12 cellular contexts compared by ENCODE assay signal in genomic region chr19:6059996-6060599, GRCh38. TPM values are rescaled to one million over a fixed set of nuclear protein-coding genes. Genes with fewer than 3 reads are reported as not detected.
DNase-seq lines count a peak whose midpoint lies in the region; ATAC-seq and TF ChIP-seq lines count a peak whose summit lies in the region.
"Had no signal": no experiment of that assay in that cellular context is flagged by ENCODE, and none has a peak within 500 bp of the region (broad histone marks: within the 10 kb centered on the region; RNA-seq: fewer than 3 reads in every experiment).

No MANE protein-coding gene starts in this region.

- H3K4me3 ChIP-seq in esophagus muscularis mucosa (peak overlapping the region; percentile 27 to 51 (median 32)), subcutaneous abdominal adipose tissue (ENCODE audit: low read depth in 1 of 5, low read length in 5 of 5) (peak overlapping the region in 1 of 5 donors; percentile 36)

- POLR2A ChIA-PET in activated CD4-positive, alpha-beta T cell treated with anti-CD3 and anti-CD28 coated beads for 36 hours (lab: Charles Lee) = no interaction called here

- H3K27ac Mint-ChIP-seq in activated CD4-positive, alpha-beta T cell treated with anti-CD3 and anti-CD28 coated beads for 36 hours = peak overlapping the region; percentile 56
- H3K27ac Mint-ChIP-seq in activated CD8-positive, alpha-beta memory T cell treated with anti-CD3 and anti-CD28 coated beads, Interleukin-2, amount 10 ng/mL, durations not matched to agents 7 days and 5 days = no peak overlapping the region
- H3K27ac Mint-ChIP-seq: stimulated activated naive B cell treated with anti-CD40 and anti-IgM and Interleukin-4, amounts not matched to agents 10 μg/mL and 1 μg/mL and 100 μg/mL, for 72 hours had no signal

- TF ChIP-seq CTCF in esophagus muscularis mucosa (IDR thresholded peaks at IDR 0.05) (no peak), omental fat pad (IDR thresholded peaks at IDR 0.05) (no peak)

- TF ChIP-seq POLR2A in esophagus muscularis mucosa (IDR thresholded peaks at IDR 0.05; ENCODE audit: low read depth) = no peak

- H3K4me3 Mint-ChIP-seq in activated CD4-positive, alpha-beta T cell treated with anti-CD3 and anti-CD28 coated beads for 36 hours = no peak overlapping the region
- H3K4me3 Mint-ChIP-seq in activated CD8-positive, alpha-beta memory T cell treated with anti-CD3 and anti-CD28 coated beads, Interleukin-2, amount 10 ng/mL, durations not matched to agents 7 days and 5 days = no peak overlapping the region
- H3K4me3 Mint-ChIP-seq: stimulated activated naive B cell treated with anti-CD40 and anti-IgM and Interleukin-4, amounts not matched to agents 10 μg/mL and 1 μg/mL and 100 μg/mL, for 72 hours had no signal

- CTCF ChIA-PET in activated CD4-positive, alpha-beta T cell treated with anti-CD3 and anti-CD28 coated beads for 36 hours (lab: Charles Lee) = interaction anchor here (0.8 to 1.9 kb wide), 3 partner anchors 10 to 67 kb away, joined by 3 to 4 read pairs (median 3); no protein-coding TSS in a partner anchor
- CTCF ChIA-PET in activated CD8-positive, alpha-beta memory T cell treated with anti-CD3 and anti-CD28 coated beads, Interleukin-2, amount 10 ng/mL, durations not matched to agents 7 days and 5 days (lab: Charles Lee) = no interaction called here

- no peak for DNase-seq in activated CD4-positive, alpha-beta T cell treated with anti-CD3 and anti-CD28 coated beads for 36 hours
- DNase-seq in activated CD4-positive, alpha-beta T cell treated with anti-CD3 and anti-CD28 coated beads, Interleukin-2, amount 50 U/mL, for 48 hours = no peak
- DNase-seq in activated CD8-positive, alpha-beta memory T cell treated with anti-CD3 and anti-CD28 coated beads, Interleukin-2, amount 10 ng/mL, durations not matched to agents 7 days and 5 days = peak; percentile 34
- DNase-seq in esophagus muscularis mucosa (ENCODE audit: extremely low spot score) (no peak), NCI-H187 (lab: John Stamatoyannopoulos, UW) (no peak), NCI-H2081 treated with DMSO at 0.1 percent for 48 hours (lab: John Stamatoyannopoulos, UW) (no peak), omental fat pad (ENCODE audit: low spot score) (no peak)
- DNase-seq: midbrain; stimulated activated naive B cell treated with anti-CD40 and anti-IgM and Interleukin-4, amounts not matched to agents 10 μg/mL and 1 μg/mL and 100 μg/mL, for 72 hours; SW 1271 had no signal

- H3K27ac ChIP-seq in esophagus muscularis mucosa (replicated peaks in 1 of 4) = peak overlapping the region; percentile 92 to 94 (median 94)
- peak overlapping the region; percentile 77 for H3K27ac ChIP-seq in subcutaneous abdominal adipose tissue (ENCODE audit: low read depth, low read length)

- H3K36me3 Mint-ChIP-seq in activated CD4-positive, alpha-beta T cell treated with anti-CD3 and anti-CD28 coated beads for 36 hours (ENCODE audit: low read depth) = no peaks in the 10 kb centered on the region
- H3K36me3 Mint-ChIP-seq in activated CD8-positive, alpha-beta memory T cell treated with anti-CD3 and anti-CD28 coated beads, Interleukin-2, amount 10 ng/mL, durations not matched to agents 7 days and 5 days = no peaks in the 10 kb centered on the region

- H3K4me1 Mint-ChIP-seq in activated CD4-positive, alpha-beta T cell treated with anti-CD3 and anti-CD28 coated beads for 36 hours = peaks cover 45% of the 10 kb centered on the region
- H3K4me1 Mint-ChIP-seq in activated CD8-positive, alpha-beta memory T cell treated with anti-CD3 and anti-CD28 coated beads, Interleukin-2, amount 10 ng/mL, durations not matched to agents 7 days and 5 days = peaks cover 29% of the 10 kb centered on the region
- H3K4me1 Mint-ChIP-seq: central memory CD8-positive, alpha-beta T cell had no signal

- ATAC-seq in activated CD4-positive, alpha-beta T cell treated with anti-CD3 and anti-CD28 coated beads for 36 hours = no peak
- no peak for ATAC-seq in activated CD8-positive, alpha-beta memory T cell treated with anti-CD3 and anti-CD28 coated beads, Interleukin-2, amount 10 ng/mL, durations not matched to agents 7 days and 5 days
- ATAC-seq in omental fat pad (ENCODE audit: low FRiP score) = no peak
- ATAC-seq: stimulated activated naive B cell treated with anti-CD40 and anti-IgM and Interleukin-4, amounts not matched to agents 10 μg/mL and 1 μg/mL and 100 μg/mL, for 72 hours had no signal

- H3K36me3 ChIP-seq in esophagus muscularis mucosa = no peaks in the 10 kb centered on the region
- H3K36me3 ChIP-seq in subcutaneous abdominal adipose tissue (ENCODE audit: control insufficient read depth in 5 of 5, insufficient read depth in 5 of 5, low read length in 5 of 5) = peaks cover 0 to 2% (median 0%) of the 10 kb centered on the region in 5 donors

- TF ChIP-seq EP300 in esophagus muscularis mucosa (IDR thresholded peaks at IDR 0.05) = no peak

- peaks cover 5% of the 10 kb centered on the region for H3K27me3 Mint-ChIP-seq in activated CD4-positive, alpha-beta T cell treated with anti-CD3 and anti-CD28 coated beads for 36 hours
- no peaks in the 10 kb centered on the region for H3K27me3 Mint-ChIP-seq in activated CD8-positive, alpha-beta memory T cell treated with anti-CD3 and anti-CD28 coated beads, Interleukin-2, amount 10 ng/mL, durations not matched to agents 7 days and 5 days

- H3K4me1 ChIP-seq in esophagus muscularis mucosa (peaks cover 83 to 100% (median 100%) of the 10 kb centered on the region in 4 donors), subcutaneous abdominal adipose tissue (ENCODE audit: control insufficient read depth in 5 of 5, insufficient read depth in 5 of 5, low read length in 5 of 5) (peaks cover 28 to 90% (median 77%) of the 10 kb centered on the region in 5 donors)

- intact Hi-C loops in activated CD4-positive, alpha-beta T cell treated with anti-CD3 and anti-CD28 coated beads for 36 hours (cut with DNase I, micrococcal nuclease) = no loop called here
- intact Hi-C loops in esophagus muscularis mucosa (cut with DNase I) = no loop called here

- no peaks in the 10 kb centered on the region for H3K9me3 Mint-ChIP-seq in activated CD4-positive, alpha-beta T cell treated with anti-CD3 and anti-CD28 coated beads for 36 hours (ENCODE audit: low read depth)
- no peaks in the 10 kb centered on the region for H3K9me3 Mint-ChIP-seq in activated CD8-positive, alpha-beta memory T cell treated with anti-CD3 and anti-CD28 coated beads, Interleukin-2, amount 10 ng/mL, durations not matched to agents 7 days and 5 days (ENCODE audit: low read depth)
- H3K9me3 Mint-ChIP-seq: central memory CD8-positive, alpha-beta T cell; stimulated activated naive B cell treated with anti-CD40 and anti-IgM and Interleukin-4, amounts not matched to agents 10 μg/mL and 1 μg/mL and 100 μg/mL, for 72 hours had no signal

- no peak overlapping the region for H3K9ac ChIP-seq in subcutaneous abdominal adipose tissue (ENCODE audit: low read length in 5 of 5)

- no peaks in the 10 kb centered on the region for H3K27me3 ChIP-seq in esophagus muscularis mucosa
- H3K27me3 ChIP-seq in subcutaneous abdominal adipose tissue (ENCODE audit: control insufficient read depth in 5 of 5, insufficient read depth in 4 of 5, low read length in 5 of 5) = no peaks in the 10 kb centered on the region

- WGBS in esophagus muscularis mucosa = 75% methylated on average over 4 of the region's 4 CpGs

- H3K9me3 ChIP-seq in esophagus muscularis mucosa (no peaks in the 10 kb centered on the region), subcutaneous abdominal adipose tissue (ENCODE audit: control insufficient read depth in 5 of 5, low read length in 5 of 5) (peaks cover 0 to 3% (median 0%) of the 10 kb centered on the region in 5 donors)

RNA-seq across cellular contexts. Expression of gene RFX2, which starts 50.2 kb away (rescaled TPM):
- 1 to 10 TPM; 8.6 to 8.9 TPM for total RNA-seq in activated CD4-positive, alpha-beta T cell treated with anti-CD3 and anti-CD28 coated beads for 36 hours
- total RNA-seq in activated CD8-positive, alpha-beta memory T cell treated with anti-CD3 and anti-CD28 coated beads, Interleukin-2, amount 10 ng/mL, durations not matched to agents 7 days and 5 days = 10 to 100 TPM in 1 of 2 experiments, 1 to 10 TPM in 1; 9.8 to 11.7 TPM
- total RNA-seq in esophagus muscularis mucosa (10 to 100 TPM; 25.5 to 49.9 (median 32.8) TPM), omental fat pad (10 to 100 TPM in 3 of 4 donors, 1 to 10 TPM in 1; 8.1 to 93.0 (median 20.4) TPM)
